Comparison of ENCODE assay signal across 8 cellular contexts in the genomic region with DNA sequence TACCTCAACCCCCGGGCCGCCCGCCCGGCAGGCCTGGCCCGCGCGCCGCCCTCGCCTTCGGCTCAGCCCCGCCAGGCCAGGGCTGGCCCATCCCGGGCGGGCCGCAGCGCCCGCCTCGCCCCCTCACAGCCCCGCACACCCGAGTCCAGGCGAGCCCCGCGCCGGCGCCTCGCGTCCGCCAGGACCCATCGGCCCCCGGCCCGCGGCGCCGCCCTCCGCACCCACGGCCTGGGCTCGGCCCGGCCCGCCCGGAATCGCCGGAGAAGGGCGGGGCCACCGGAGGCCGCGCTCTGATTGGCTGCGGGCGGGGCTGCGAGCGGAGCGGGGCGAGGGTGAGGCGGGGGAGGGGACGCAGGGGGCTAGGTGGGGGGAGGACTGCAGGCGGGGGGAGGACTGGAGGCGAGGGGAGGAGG. TPM values are rescaled to one million over a fixed set of nuclear protein-coding genes. Genes with fewer than 3 reads are reported as not detected.
A peak's percentile ranks its signal among the peaks of the same experiment; 100 is the strongest.
DNase-seq lines count a peak whose midpoint lies in the region; ATAC-seq and TF ChIP-seq lines count a peak whose summit lies in the region.

No MANE protein-coding gene starts in this region.

- H3K4me1 ChIP-seq in BLaER1 (peaks cover 41% of the 10 kb centered on the region), endodermal cell (ENCODE audit: control insufficient read depth, insufficient read depth, low read length) (no peaks in the 10 kb centered on the region)

- H3K27me3 ChIP-seq in BLaER1 (no peaks in the 10 kb centered on the region), endodermal cell (ENCODE audit: control insufficient read depth, insufficient read depth, low read length, poor library complexity, severe bottlenecking) (no peaks in the 10 kb centered on the region)

- H3K9ac ChIP-seq in BLaER1 (peak overlapping the region; percentile 95), endodermal cell (ENCODE audit: extremely low read depth, low read length, poor library complexity, severe bottlenecking) (peak overlapping the region; percentile 59)

- no peaks in the 10 kb centered on the region for H3K9me3 Mint-ChIP-seq in endodermal cell
- H3K9me3 Mint-ChIP-seq in mesothelial cell of epicardium: no peaks in the 10 kb centered on the region

- ATAC-seq in GM19025 (IDR thresholded peaks at IDR 0.05; ENCODE audit: low read depth, unreplicated experiment): peak; percentile 87
- ATAC-seq in HG03159 (IDR thresholded peaks at IDR 0.05; ENCODE audit: unreplicated experiment): peak; percentile 84

- peak overlapping the region; percentile 96 for H3K4me3 Mint-ChIP-seq in endodermal cell
- peak overlapping the region; percentile 88 for H3K4me3 Mint-ChIP-seq in mesothelial cell of epicardium

- H3K27me3 Mint-ChIP-seq in endodermal cell (ENCODE audit: insufficient read depth): peaks cover 4% of the 10 kb centered on the region
- H3K27me3 Mint-ChIP-seq in mesothelial cell of epicardium (ENCODE audit: low read depth): no peaks in the 10 kb centered on the region

- H3K36me3 ChIP-seq in BLaER1: peaks cover 18% of the 10 kb centered on the region
- H3K36me3 ChIP-seq in endodermal cell (ENCODE audit: control insufficient read depth, insufficient read depth, low read length): peaks cover 9% of the 10 kb centered on the region

- H3K27ac ChIP-seq in BLaER1: peak overlapping the region; percentile 91
- peak overlapping the region; percentile 97 for H3K27ac ChIP-seq in endodermal cell (ENCODE audit: low read depth, low read length)

- H3K4me2 ChIP-seq in BLaER1: peak overlapping the region; percentile 93

- 0% methylated on average over 55 of the region's 55 CpGs; no CpG with 5 or more reads in 1 of the 2 experiments for WGBS in endodermal cell (ENCODE audit: insufficient coverage in 1 of 2, insufficient read length in 1 of 2), 2 experiments

- H3K27ac Mint-ChIP-seq in endodermal cell (peak overlapping the region; percentile 96), mesothelial cell of epicardium (peak overlapping the region; percentile 93)

- TF ChIP-seq CTCF in endodermal cell (conservative IDR thresholded peaks at IDR 0.05) (no peak), mesothelial cell of epicardium (IDR thresholded peaks at IDR 0.05; ENCODE audit: unreplicated experiment) (no peak)

- peak; percentile 94 for DNase-seq in NCI-H69 (lab: John Stamatoyannopoulos, UW)
- peak; percentile 42 to 70 (median 60) for DNase-seq in activated CD8-positive, alpha-beta memory T cell treated with anti-CD3 and anti-CD28 coated beads for 48 hours (ENCODE audit: low read depth in 2 of 3, low spot score in 2 of 3)
- DNase-seq in endodermal cell: peak; percentile 94
- peak; percentile 84 to 90 for DNase-seq in mesothelial cell of epicardium (ENCODE audit: low spot score in 2 of 2, unreplicated experiment in 2 of 2)
- DNase-seq in stimulated activated CD8-positive, alpha-beta memory T cell treated with anti-CD3 and anti-CD28 coated beads, Interleukin-2, amount 100 ng/mL, for 1 hour (ENCODE audit: low read depth in 2 of 2): peak; percentile 59 to 65

- peaks cover 46% of the 10 kb centered on the region for H4K20me1 ChIP-seq in BLaER1

- H3K4me1 Mint-ChIP-seq in endodermal cell: peaks cover 34% of the 10 kb centered on the region
- H3K4me1 Mint-ChIP-seq in mesothelial cell of epicardium: peaks cover 36% of the 10 kb centered on the region

- H3K36me3 Mint-ChIP-seq in endodermal cell (ENCODE audit: low read depth): no peaks in the 10 kb centered on the region
- no peaks in the 10 kb centered on the region for H3K36me3 Mint-ChIP-seq in mesothelial cell of epicardium

- H3K9me3 ChIP-seq in BLaER1 (peaks cover 3% of the 10 kb centered on the region), endodermal cell (ENCODE audit: control insufficient read depth, low read length) (no peaks in the 10 kb centered on the region)

- H3K4me3 ChIP-seq in BLaER1 (peak overlapping the region; percentile 98), endodermal cell (ENCODE audit: low read length) (peak overlapping the region; percentile 77)

RNA-seq across cellular contexts. Expression of a gene that starts 0.3 kb away (rescaled TPM):
- total RNA-seq in endodermal cell: 10 to 100 TPM; 30.4 to 30.5 TPM
- 59.9 TPM for polyA plus RNA-seq in endodermal cell (2013, experiment 1 of 2)
- polyA plus RNA-seq in endodermal cell (2013, experiment 2 of 2): 57.9 TPM
- 41.2 to 43.8 TPM (median 42.2 TPM) in 3 replicates for total RNA-seq in mesothelial cell of epicardium

Comparison
In these comparisons a context has a peak if more than half of its experiments do, and no peak if none do; other contexts are left out.
1. Peak in every context shown above with its lines: DNase-seq, ATAC-seq, H3K4me3 ChIP-seq and H3K27ac ChIP-seq.